14 cellular contexts compared by ENCODE assay signal in genomic region chr9:85600675-85601263, GRCh38.
A peak's percentile ranks its signal among the peaks of the same experiment; 100 is the strongest.
DNase-seq lines count a peak whose midpoint lies in the region; ATAC-seq and TF ChIP-seq lines count a peak whose summit lies in the region.
"Had no signal": no experiment of that assay in that cellular context is flagged by ENCODE, and none has a peak within 500 bp of the region (broad histone marks: within the 10 kb centered on the region; RNA-seq: fewer than 3 reads in every experiment).

No MANE protein-coding gene starts in this region.

- no peak for TF ChIP-seq CTCF in Calu3 (IDR thresholded peaks at IDR 0.05; ENCODE audit: unreplicated experiment)

- no peak overlapping the region for H3K27ac Mint-ChIP-seq in activated naive CD4-positive, alpha-beta T cell treated with anti-CD3 and anti-CD28 coated beads, Interleukin-2, amount 50 U/mL, for 72 hours
- no peak overlapping the region for H3K27ac Mint-ChIP-seq in activated naive CD8-positive, alpha-beta T cell treated with anti-CD3 and anti-CD28 coated beads for 36 hours
- no peak overlapping the region for H3K27ac Mint-ChIP-seq in Calu3 (ENCODE audit: unreplicated experiment)
- H3K27ac Mint-ChIP-seq: B cell had no signal

- H3K36me3 Mint-ChIP-seq in activated naive CD4-positive, alpha-beta T cell treated with anti-CD3 and anti-CD28 coated beads, Interleukin-2, amount 50 U/mL, for 72 hours: peaks cover 10 to 23% of the 10 kb centered on the region in 2 donors
- H3K36me3 Mint-ChIP-seq in activated naive CD8-positive, alpha-beta T cell treated with anti-CD3 and anti-CD28 coated beads for 36 hours: peaks cover 23% of the 10 kb centered on the region
- H3K36me3 Mint-ChIP-seq in Calu3 (ENCODE audit: insufficient read depth, unreplicated experiment): no peaks in the 10 kb centered on the region

- H3K4me1 Mint-ChIP-seq in activated naive CD8-positive, alpha-beta T cell treated with anti-CD3 and anti-CD28 coated beads for 36 hours: peaks cover 19% of the 10 kb centered on the region
- no peaks in the 10 kb centered on the region for H3K4me1 Mint-ChIP-seq in Calu3 (ENCODE audit: low read depth, unreplicated experiment)
- H3K4me1 Mint-ChIP-seq: B cell had no signal

- DNase-seq in activated naive CD4-positive, alpha-beta T cell treated with anti-CD3 and anti-CD28 coated beads, Interleukin-2, amount 50 U/mL, for 72 hours (ENCODE audit: low spot score in 2 of 2): no peak
- DNase-seq in activated naive CD4-positive, alpha-beta T cell treated with anti-CD3 and anti-CD28 coated beads, Interleukin-2, amount 50 U/mL, for 16 hours: no peak
- DNase-seq in activated naive CD8-positive, alpha-beta T cell treated with anti-CD3 and anti-CD28 coated beads for 36 hours: peak; percentile 12
- peak; percentile 88 for DNase-seq in islet precursor cell
- no peak for DNase-seq in NCI-H146 (lab: John Stamatoyannopoulos, UW)
- DNase-seq in Calu3: no peak
- DNase-seq: NCI-H2107; ovary; PC-9; stimulated activated CD4-positive, alpha-beta T cell treated with anti-CD3 and anti-CD28 coated beads, Interleukin-4, amount 100 ng/mL, for 4 hours had no signal

- H3K4me3 Mint-ChIP-seq in activated naive CD8-positive, alpha-beta T cell treated with anti-CD3 and anti-CD28 coated beads for 36 hours: no peak overlapping the region
- H3K4me3 Mint-ChIP-seq in Calu3 (ENCODE audit: low read depth, unreplicated experiment): no peak overlapping the region
- H3K4me3 Mint-ChIP-seq: B cell had no signal

- CTCF ChIA-PET in Calu3 (lab: Charles Lee): interaction anchor here (0.6 kb wide), 1 partner anchor 1318 kb away, joined by 4 read pairs; no protein-coding TSS in a partner anchor

- no peaks in the 10 kb centered on the region for H3K9me3 Mint-ChIP-seq in activated naive CD4-positive, alpha-beta T cell treated with anti-CD3 and anti-CD28 coated beads, Interleukin-2, amount 50 U/mL, for 72 hours
- no peaks in the 10 kb centered on the region for H3K9me3 Mint-ChIP-seq in activated naive CD8-positive, alpha-beta T cell treated with anti-CD3 and anti-CD28 coated beads for 36 hours
- H3K9me3 Mint-ChIP-seq in Calu3 (ENCODE audit: low read depth, unreplicated experiment): no peaks in the 10 kb centered on the region

- no peaks in the 10 kb centered on the region for H3K27me3 Mint-ChIP-seq in activated naive CD8-positive, alpha-beta T cell treated with anti-CD3 and anti-CD28 coated beads for 36 hours
- no peaks in the 10 kb centered on the region for H3K27me3 Mint-ChIP-seq in Calu3 (ENCODE audit: unreplicated experiment)
- H3K27me3 Mint-ChIP-seq: B cell had no signal

- peak; percentile 24 to 28 for ATAC-seq in activated naive CD4-positive, alpha-beta T cell treated with anti-CD3 and anti-CD28 coated beads, Interleukin-2, amount 50 U/mL, for 72 hours
- ATAC-seq in GM21360 (IDR thresholded peaks at IDR 0.05; ENCODE audit: unreplicated experiment): no peak
- no peak for ATAC-seq in HG03442 (IDR thresholded peaks at IDR 0.05; ENCODE audit: unreplicated experiment)
- ATAC-seq: HepG2 had no signal

- no TSS peak for BruUV-seq in Calu3 (replicated peaks; lab: Mats Ljungman, UMichigan)

- intact Hi-C loops in Calu3 (cut with micrococcal nuclease; ENCODE audit: unreplicated experiment): no loop called here

Comparison
In these comparisons a context has a peak if more than half of its experiments do, and no peak if none do; other contexts are left out.
1. ATAC-seq: peak in activated naive CD4-positive, alpha-beta T cell treated with anti-CD3 and anti-CD28 coated beads, Interleukin-2, amount 50 U/mL, for 72 hours (2 of 2); none in GM21360 (single experiment) and HG03442 (single experiment).
2. DNase-seq: peak in activated naive CD8-positive, alpha-beta T cell treated with anti-CD3 and anti-CD28 coated beads for 36 hours (single experiment) and islet precursor cell (single experiment); none in activated naive CD4-positive, alpha-beta T cell treated with anti-CD3 and anti-CD28 coated beads, Interleukin-2, amount 50 U/mL, for 72 hours (0 of 2), activated naive CD4-positive, alpha-beta T cell treated with anti-CD3 and anti-CD28 coated beads, Interleukin-2, amount 50 U/mL, for 16 hours (single experiment), NCI-H146 (single experiment) and Calu3 (single experiment).